ENCODE assay signal across 9 cellular contexts in the genomic region with DNA sequence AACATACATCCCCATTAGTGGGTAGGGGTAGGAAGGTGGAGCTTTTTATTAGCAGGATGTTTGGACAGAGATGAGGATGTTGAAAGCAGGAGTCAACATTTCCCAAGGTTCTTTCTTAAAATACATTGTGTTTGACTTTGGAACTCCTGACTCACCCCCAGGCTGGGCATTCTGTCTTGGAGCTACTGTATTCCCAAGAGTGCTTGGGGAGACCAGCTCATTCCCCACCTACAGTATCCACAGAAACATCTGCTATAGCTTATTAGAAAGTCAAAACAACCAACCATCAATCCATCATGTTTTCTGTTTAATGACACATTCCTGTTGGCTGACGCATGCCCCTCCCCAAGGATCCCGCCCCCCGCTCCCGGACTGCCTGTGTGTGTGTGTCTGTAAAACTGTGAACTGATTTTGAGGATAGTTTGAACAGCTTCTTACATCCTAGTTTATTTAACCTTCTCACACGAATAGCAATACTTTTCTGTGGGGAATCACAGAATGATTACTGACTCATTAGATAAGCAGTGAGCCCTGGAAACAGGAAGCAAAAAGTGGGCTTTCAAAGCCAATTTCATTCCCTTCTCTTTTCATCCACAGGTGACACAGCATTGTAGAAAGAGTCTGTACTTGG.
DNase-seq lines count a peak whose midpoint lies in the region; ATAC-seq and TF ChIP-seq lines count a peak whose summit lies in the region.
"Had no signal": no experiment of that assay in that cellular context is flagged by ENCODE, and none has a peak within 500 bp of the region (broad histone marks: within the 10 kb centered on the region; RNA-seq: fewer than 3 reads in every experiment).

No MANE protein-coding gene starts in this region.

- H3K4me1 ChIP-seq in muscle layer of colon (ENCODE audit: insufficient read depth, low read length): peaks cover 21% of the 10 kb centered on the region

- H3K4me3 ChIP-seq in coronary artery (peak overlapping the region; percentile 15), muscle layer of colon (ENCODE audit: low read depth in 1 of 2, low read length in 2 of 2) (no peak overlapping the region)

- H3K27ac ChIP-seq in coronary artery (peak overlapping the region; percentile 56 to 85), muscle layer of colon (ENCODE audit: low read depth, low read length) (peak overlapping the region; percentile 3)

- H3K36me3 Mint-ChIP-seq in naive thymus-derived CD8-positive, alpha-beta T cell: no peaks in the 10 kb centered on the region
- no peaks in the 10 kb centered on the region for H3K36me3 Mint-ChIP-seq in activated naive CD8-positive, alpha-beta T cell treated with anti-CD3 and anti-CD28 coated beads for 36 hours

- H3K9ac ChIP-seq in muscle layer of colon (ENCODE audit: low read length): no peak overlapping the region

- peak; percentile 86 for DNase-seq in AG08396 (ENCODE audit: low spot score)
- peak; percentile 99 for DNase-seq in NCI-H2171 treated with DMSO at 0.1 percent for 48 hours (lab: John Stamatoyannopoulos, UW)
- peak; percentile 84 for DNase-seq in coronary artery (ENCODE audit: low spot score)
- DNase-seq in naive thymus-derived CD8-positive, alpha-beta T cell: no peak
- no peak for DNase-seq in activated naive CD8-positive, alpha-beta T cell treated with anti-CD3 and anti-CD28 coated beads for 36 hours
- DNase-seq: activated naive CD4-positive, alpha-beta T cell treated with anti-CD3 and anti-CD28 coated beads, Interleukin-2, amount 50 U/mL, for 16 hours had no signal

- no peak for TF ChIP-seq CTCF in coronary artery (IDR thresholded peaks at IDR 0.05)

- POLR2A ChIA-PET in naive thymus-derived CD8-positive, alpha-beta T cell (lab: Charles Lee): no interaction called here

- H3K36me3 ChIP-seq in muscle layer of colon (ENCODE audit: insufficient read depth, low read length): no peaks in the 10 kb centered on the region

- no peak overlapping the region for H3K27ac Mint-ChIP-seq in naive thymus-derived CD8-positive, alpha-beta T cell
- H3K27ac Mint-ChIP-seq in activated naive CD8-positive, alpha-beta T cell treated with anti-CD3 and anti-CD28 coated beads for 36 hours: no peak overlapping the region

- H3K9me3 Mint-ChIP-seq in naive thymus-derived CD8-positive, alpha-beta T cell: no peaks in the 10 kb centered on the region
- H3K9me3 Mint-ChIP-seq in activated naive CD8-positive, alpha-beta T cell treated with anti-CD3 and anti-CD28 coated beads for 36 hours: no peaks in the 10 kb centered on the region

- peaks cover 0 to 14% (median 0%) of the 10 kb centered on the region in 4 donors for H3K4me1 Mint-ChIP-seq in naive thymus-derived CD8-positive, alpha-beta T cell
- H3K4me1 Mint-ChIP-seq in activated naive CD8-positive, alpha-beta T cell treated with anti-CD3 and anti-CD28 coated beads for 36 hours: peaks cover 10% of the 10 kb centered on the region

- no peak for ATAC-seq in naive thymus-derived CD8-positive, alpha-beta T cell
- ATAC-seq in GM21423 (IDR thresholded peaks at IDR 0.05; ENCODE audit: unreplicated experiment) (no peak), HG03565 (IDR thresholded peaks at IDR 0.05; ENCODE audit: unreplicated experiment) (no peak)

- H3K27me3 ChIP-seq in muscle layer of colon (ENCODE audit: control insufficient read depth in 1 of 2, insufficient read depth in 2 of 2, low read length in 2 of 2): no peaks in the 10 kb centered on the region

- H3K9me3 ChIP-seq in muscle layer of colon (ENCODE audit: low read length): no peaks in the 10 kb centered on the region

- H3K27me3 Mint-ChIP-seq in naive thymus-derived CD8-positive, alpha-beta T cell: no peaks in the 10 kb centered on the region
- peaks cover 5% of the 10 kb centered on the region for H3K27me3 Mint-ChIP-seq in activated naive CD8-positive, alpha-beta T cell treated with anti-CD3 and anti-CD28 coated beads for 36 hours

- H3K4me3 Mint-ChIP-seq in naive thymus-derived CD8-positive, alpha-beta T cell: no peak overlapping the region
- no peak overlapping the region for H3K4me3 Mint-ChIP-seq in activated naive CD8-positive, alpha-beta T cell treated with anti-CD3 and anti-CD28 coated beads for 36 hours

Comparison
In these comparisons a context has a peak if more than half of its experiments do, and no peak if none do; other contexts are left out.
1. DNase-seq: peak in AG08396 (single experiment), NCI-H2171 treated with DMSO at 0.1 percent for 48 hours (single experiment) and coronary artery (single experiment); none in naive thymus-derived CD8-positive, alpha-beta T cell (0 of 10) and activated naive CD8-positive, alpha-beta T cell treated with anti-CD3 and anti-CD28 coated beads for 36 hours (single experiment).